ENCODE assay signal across 14 cellular contexts in the genomic region with DNA sequence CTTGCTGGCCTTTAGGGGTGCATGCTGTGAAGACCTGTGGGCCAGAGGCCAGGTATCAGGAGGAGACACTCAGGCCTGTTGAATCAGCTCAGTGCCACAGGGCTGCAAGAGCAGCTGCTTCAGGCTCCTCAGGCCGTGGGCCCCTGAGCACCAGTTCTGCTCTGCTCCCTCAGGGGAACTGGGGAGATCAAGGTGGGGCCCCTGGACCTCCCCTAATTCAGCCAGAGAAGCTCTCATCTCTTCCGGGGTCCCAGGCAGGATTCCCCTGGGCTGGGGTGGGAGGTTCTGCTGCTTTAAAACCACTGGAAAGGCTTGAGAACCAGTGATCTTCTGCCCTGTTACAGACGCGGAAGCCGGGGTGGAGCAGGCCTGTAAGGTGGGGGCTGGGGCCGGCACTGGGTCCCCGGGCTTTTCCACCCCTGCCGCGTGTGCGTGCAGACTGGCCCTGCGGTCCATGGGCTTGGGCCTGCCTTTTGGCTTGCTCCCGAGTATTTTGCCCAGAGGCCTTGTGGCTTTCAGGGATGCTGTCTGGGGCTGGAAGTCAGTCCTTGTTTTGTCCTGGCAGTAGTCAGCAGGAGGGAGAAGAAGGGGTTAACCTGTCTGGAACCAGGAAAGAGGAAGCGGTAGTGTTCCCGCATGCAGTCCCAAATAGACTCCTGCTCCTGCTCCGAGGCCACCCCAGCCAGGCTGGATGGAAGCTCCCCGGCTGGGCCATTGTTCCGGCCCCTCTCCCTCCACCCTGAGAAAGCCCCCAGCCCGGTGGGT.
DNase-seq lines count a peak whose midpoint lies in the region; ATAC-seq and TF ChIP-seq lines count a peak whose summit lies in the region.
"Had no signal": no experiment of that assay in that cellular context is flagged by ENCODE, and none has a peak within 500 bp of the region (broad histone marks: within the 10 kb centered on the region; RNA-seq: fewer than 3 reads in every experiment).

No MANE protein-coding gene starts in this region.

- TF ChIP-seq CTCF in SK-N-SH (IDR thresholded peaks at IDR 0.05) (no peak), OCI-LY3 (IDR thresholded peaks at IDR 0.05; ENCODE audit: low read depth, low read length) (no peak)

- DNase-seq in SK-N-SH (peak; percentile 51), germinal center (ENCODE audit: low spot score) (peak; percentile 69), NCI-H1694 (lab: John Stamatoyannopoulos, UW) (no peak)
- DNase-seq in activated CD4-positive, CD25-positive, alpha-beta regulatory T cell treated with anti-CD3 and anti-CD28 coated beads, Interleukin-2, amount 50 U/mL, for 72 hours = no peak
- DNase-seq: activated naive CD4-positive, alpha-beta T cell treated with anti-CD3 and anti-CD28 coated beads for 36 hours; Calu3; small intestine; T-helper 9 cell had no signal

- H3K9ac ChIP-seq in SK-N-SH (no peak overlapping the region), OCI-LY3 (ENCODE audit: low read length) (peak overlapping the region; percentile 34; the same call in 1 of the 2 replicates)

- no peaks in the 10 kb centered on the region for H4K20me1 ChIP-seq in SK-N-SH (ENCODE audit: insufficient read depth)
- H4K20me1 ChIP-seq in OCI-LY3 (ENCODE audit: insufficient read depth, low read length) = no peaks in the 10 kb centered on the region

- H3K4me2 ChIP-seq in SK-N-SH = no peak overlapping the region
- peak overlapping the region; percentile 52 for H3K4me2 ChIP-seq in OCI-LY3 (ENCODE audit: low read length)

- H3F3A ChIP-seq in SK-N-SH (replicated peaks; ENCODE audit: insufficient read depth) = no peaks in the 10 kb centered on the region

- H3K4me3 ChIP-seq in SK-N-SH (ENCODE audit: low read depth in 2 of 2, low read length in 1 of 2) (no peak overlapping the region), OCI-LY3 (ENCODE audit: low read length) (0 out of 2 replicates have a peak overlapping the region, but pooled peaks have one; percentile 2)
- H3K4me3 ChIP-seq: suprapubic skin had no signal

- H3K9me2 ChIP-seq in SK-N-SH = no peaks in the 10 kb centered on the region

- no peak for TF ChIP-seq EP300 in SK-N-SH (IDR thresholded peaks at IDR 0.05; ENCODE audit: borderline replicate concordance in 1 of 2, low read depth in 1 of 2, low read length in 1 of 2)

- ATAC-seq in SK-N-SH treated with all-trans-retinoic acid at 6 μM for 48 hours (no peak), HG02885 (IDR thresholded peaks at IDR 0.05; ENCODE audit: poor library complexity, unreplicated experiment) (no peak)

- peaks cover 0 to 6% of the 10 kb centered on the region in 2 experiments; a peak in 1 of 4 replicates for H3K4me1 ChIP-seq in SK-N-SH (ENCODE audit: control insufficient read depth in 1 of 2, insufficient read depth in 2 of 2, low read depth in 1 of 2, low read length in 1 of 2)
- peaks cover 34% of the 10 kb centered on the region for H3K4me1 ChIP-seq in OCI-LY3 (ENCODE audit: low read length)

- no peaks in the 10 kb centered on the region for H3K27me3 ChIP-seq in SK-N-SH (ENCODE audit: insufficient read depth)
- no peaks in the 10 kb centered on the region for H3K27me3 ChIP-seq in OCI-LY3 (ENCODE audit: low read depth, low read length)
- H3K27me3 ChIP-seq: suprapubic skin had no signal

- no peaks in the 10 kb centered on the region for H3K9me3 ChIP-seq in SK-N-SH
- no peaks in the 10 kb centered on the region for H3K9me3 ChIP-seq in OCI-LY3 (ENCODE audit: insufficient read depth, low read length)
- H3K9me3 ChIP-seq: suprapubic skin had no signal

- 76% methylated on average over 8 of the region's 18 CpGs for WGBS in SK-N-SH (ENCODE audit: low lambda C conversion rate)

- H2AFZ ChIP-seq in SK-N-SH (ENCODE audit: low read depth) (no peak overlapping the region), OCI-LY3 (ENCODE audit: low read depth, low read length) (peak overlapping the region; percentile 41; the same call in 1 of the 2 replicates)

- no peaks in the 10 kb centered on the region for H3K36me3 ChIP-seq in SK-N-SH (replicated peaks in 1 of 2; ENCODE audit: control insufficient read depth in 1 of 2, insufficient read depth in 2 of 2, low read length in 1 of 2)
- H3K36me3 ChIP-seq in OCI-LY3 (replicated peaks; ENCODE audit: low read depth, low read length) = no peaks in the 10 kb centered on the region
- H3K36me3 ChIP-seq: suprapubic skin had no signal

- CTCF ChIA-PET in SK-N-SH (lab: Yijun Ruan, JAX) = interaction anchor here (0.7 to 15.3 kb wide), 4 partner anchors 9 to 513 kb away, joined by 3 to 192 read pairs (median 54); a partner anchor contains a TSS

- H3K27ac ChIP-seq in SK-N-SH (ENCODE audit: low read depth in 2 of 2, low read length in 1 of 2) = no peak overlapping the region
- H3K27ac ChIP-seq in OCI-LY3 (ENCODE audit: low read length) = peak overlapping the region; percentile 46
- H3K27ac ChIP-seq in temporal lobe (ENCODE audit: low read depth, low read length) = peak overlapping the region; percentile 3
- H3K27ac ChIP-seq: 22Rv1, suprapubic skin had no signal

- H3K79me2 ChIP-seq in SK-N-SH (ENCODE audit: insufficient read depth) (no peaks in the 10 kb centered on the region), OCI-LY3 (ENCODE audit: low read length) (no peaks in the 10 kb centered on the region)

- POLR2A ChIA-PET in SK-N-SH (lab: Yijun Ruan, JAX) = interaction anchor here (0.8 kb wide), 1 partner anchor 205 kb away, joined by 3 read pairs; no protein-coding TSS in a partner anchor

- TF ChIP-seq RAD21 in SK-N-SH (IDR thresholded peaks at IDR 0.05; ENCODE audit: low read length) = no peak

TF ChIP-seq in SK-N-SH, 30 proteins besides CTCF, POLR2A, EP300 and RAD21 (continues in another document):
- TF ChIP-seq EZH2phosphoT487 (IDR thresholded peaks at IDR 0.05; ENCODE audit: borderline replicate concordance, low read depth) (no peak), RCOR1 (IDR thresholded peaks at IDR 0.05; ENCODE audit: low read length) (no peak), POLR2AphosphoS5 (IDR thresholded peaks at IDR 0.05; ENCODE audit: low read depth, low read length) (no peak), NRF1 (IDR thresholded peaks at IDR 0.05; ENCODE audit: low read depth, low read length) (no peak)
- TF ChIP-seq, protein P1, sequence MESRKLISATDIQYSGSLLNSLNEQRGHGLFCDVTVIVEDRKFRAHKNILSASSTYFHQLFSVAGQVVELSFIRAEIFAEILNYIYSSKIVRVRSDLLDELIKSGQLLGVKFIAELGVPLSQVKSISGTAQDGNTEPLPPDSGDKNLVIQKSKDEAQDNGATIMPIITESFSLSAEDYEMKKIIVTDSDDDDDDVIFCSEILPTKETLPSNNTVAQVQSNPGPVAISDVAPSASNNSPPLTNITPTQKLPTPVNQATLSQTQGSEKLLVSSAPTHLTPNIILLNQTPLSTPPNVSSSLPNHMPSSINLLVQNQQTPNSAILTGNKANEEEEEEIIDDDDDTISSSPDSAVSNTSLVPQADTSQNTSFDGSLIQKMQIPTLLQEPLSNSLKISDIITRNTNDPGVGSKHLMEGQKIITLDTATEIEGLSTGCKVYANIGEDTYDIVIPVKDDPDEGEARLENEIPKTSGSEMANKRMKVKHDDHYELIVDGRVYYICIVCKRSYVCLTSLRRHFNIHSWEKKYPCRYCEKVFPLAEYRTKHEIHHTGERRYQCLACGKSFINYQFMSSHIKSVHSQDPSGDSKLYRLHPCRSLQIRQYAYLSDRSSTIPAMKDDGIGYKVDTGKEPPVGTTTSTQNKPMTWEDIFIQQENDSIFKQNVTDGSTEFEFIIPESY (IDR thresholded peaks at IDR 0.05; ENCODE audit: borderline replicate concordance, low read depth) = no peak

TF ChIP-seq in SK-N-SH treated with all-trans-retinoic acid at 6 μM for 48 hours, 23 proteins besides CTCF, POLR2A, EP300 and RAD21 (continues in another document):
- TF ChIP-seq, protein P2, sequence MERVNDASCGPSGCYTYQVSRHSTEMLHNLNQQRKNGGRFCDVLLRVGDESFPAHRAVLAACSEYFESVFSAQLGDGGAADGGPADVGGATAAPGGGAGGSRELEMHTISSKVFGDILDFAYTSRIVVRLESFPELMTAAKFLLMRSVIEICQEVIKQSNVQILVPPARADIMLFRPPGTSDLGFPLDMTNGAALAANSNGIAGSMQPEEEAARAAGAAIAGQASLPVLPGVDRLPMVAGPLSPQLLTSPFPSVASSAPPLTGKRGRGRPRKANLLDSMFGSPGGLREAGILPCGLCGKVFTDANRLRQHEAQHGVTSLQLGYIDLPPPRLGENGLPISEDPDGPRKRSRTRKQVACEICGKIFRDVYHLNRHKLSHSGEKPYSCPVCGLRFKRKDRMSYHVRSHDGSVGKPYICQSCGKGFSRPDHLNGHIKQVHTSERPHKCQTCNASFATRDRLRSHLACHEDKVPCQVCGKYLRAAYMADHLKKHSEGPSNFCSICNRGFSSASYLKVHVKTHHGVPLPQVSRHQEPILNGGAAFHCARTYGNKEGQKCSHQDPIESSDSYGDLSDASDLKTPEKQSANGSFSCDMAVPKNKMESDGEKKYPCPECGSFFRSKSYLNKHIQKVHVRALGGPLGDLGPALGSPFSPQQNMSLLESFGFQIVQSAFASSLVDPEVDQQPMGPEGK (CRISPR knock-in tag; IDR thresholded peaks at IDR 0.05; ENCODE audit: borderline replicate concordance) = no peak
- TF ChIP-seq BACH2 (CRISPR knock-in tag; IDR thresholded peaks at IDR 0.05; ENCODE audit: borderline replicate concordance) (no peak), CSDC2 (CRISPR knock-in tag; IDR thresholded peaks at IDR 0.05) (no peak), GLIS3 (CRISPR knock-in tag; IDR thresholded peaks at IDR 0.05) (no peak), ZNF565 (CRISPR knock-in tag; conservative IDR thresholded peaks at IDR 0.05; ENCODE audit: low read depth) (no peak), ISL1 (CRISPR knock-in tag; IDR thresholded peaks at IDR 0.05) (no peak), RARB (CRISPR knock-in tag; IDR thresholded peaks at IDR 0.05) (no peak), TCF4 (CRISPR knock-in tag; IDR thresholded peaks at IDR 0.05; ENCODE audit: borderline replicate concordance) (no peak)
- TF ChIP-seq, protein P3, sequence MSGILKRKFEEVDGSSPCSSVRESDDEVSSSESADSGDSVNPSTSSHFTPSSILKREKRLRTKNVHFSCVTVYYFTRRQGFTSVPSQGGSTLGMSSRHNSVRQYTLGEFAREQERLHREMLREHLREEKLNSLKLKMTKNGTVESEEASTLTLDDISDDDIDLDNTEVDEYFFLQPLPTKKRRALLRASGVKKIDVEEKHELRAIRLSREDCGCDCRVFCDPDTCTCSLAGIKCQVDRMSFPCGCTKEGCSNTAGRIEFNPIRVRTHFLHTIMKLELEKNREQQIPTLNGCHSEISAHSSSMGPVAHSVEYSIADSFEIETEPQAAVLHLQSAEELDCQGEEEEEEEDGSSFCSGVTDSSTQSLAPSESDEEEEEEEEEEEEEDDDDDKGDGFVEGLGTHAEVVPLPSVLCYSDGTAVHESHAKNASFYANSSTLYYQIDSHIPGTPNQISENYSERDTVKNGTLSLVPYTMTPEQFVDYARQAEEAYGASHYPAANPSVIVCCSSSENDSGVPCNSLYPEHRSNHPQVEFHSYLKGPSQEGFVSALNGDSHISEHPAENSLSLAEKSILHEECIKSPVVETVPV (CRISPR knock-in tag; IDR thresholded peaks at IDR 0.05) = no peak

Comparison
In these comparisons a context has a peak if more than half of its experiments do, and no peak if none do; other contexts are left out.
1. DNase-seq: peak in SK-N-SH (single experiment) and germinal center (single experiment); none in activated CD4-positive, CD25-positive, alpha-beta regulatory T cell treated with anti-CD3 and anti-CD28 coated beads, Interleukin-2, amount 50 U/mL, for 72 hours (single experiment) and NCI-H1694 (single experiment).
2. H3K27ac ChIP-seq: peak in OCI-LY3 (single experiment) and temporal lobe (single experiment); none in SK-N-SH (0 of 2).